In genomic region chr18:75305984-75306383, GRCh38 we compare ENCODE assay signal across 26 cellular contexts.
"Had no signal": no experiment of that assay in that cellular context is flagged by ENCODE, and none has a peak within 500 bp of the region (broad histone marks: within the 10 kb centered on the region; RNA-seq: fewer than 3 reads in every experiment).

No MANE protein-coding gene starts in this region.

- H3K4me3 ChIP-seq: coronary artery, dorsolateral prefrontal cortex, esophagus squamous epithelium, gastroesophageal sphincter, heart right ventricle, left ventricle myocardium inferior, lower lobe of right lung, mucosa of descending colon had no signal

- ATAC-seq: gastroesophageal sphincter, heart right ventricle, left colon, left lobe of liver, lower lobe of right lung, mucosa of descending colon had no signal

- H3K27me3 ChIP-seq: dorsolateral prefrontal cortex, esophagus squamous epithelium, gastroesophageal sphincter, heart right ventricle had no signal

- H3K27ac ChIP-seq: coronary artery, dorsolateral prefrontal cortex, esophagus squamous epithelium, gastroesophageal sphincter, heart right ventricle, left ventricle myocardium inferior, lower lobe of right lung had no signal

- H3K9me3 ChIP-seq: lower lobe of right lung, mucosa of descending colon had no signal

- H3K36me3 ChIP-seq: esophagus squamous epithelium, gastroesophageal sphincter, heart right ventricle, left ventricle myocardium inferior, lower lobe of right lung had no signal

- H3K4me1 ChIP-seq: esophagus squamous epithelium, gastroesophageal sphincter, heart right ventricle, left ventricle myocardium inferior, lower lobe of right lung had no signal

- DNase-seq: dermis blood vessel endothelial cell; dorsolateral prefrontal cortex; effector CD4-positive, alpha-beta T cell; effector memory CD4-positive, alpha-beta T cell; esophagus squamous epithelium; foreskin fibroblast; glutamatergic neuron; head of caudate nucleus; heart right ventricle; hippocampal formation; immature natural killer cell; islet precursor cell; kidney; kidney glomerular epithelial cell; left colon; left ventricle myocardium inferior; lower lobe of right lung; mesenchymal stem cell; mucosa of descending colon; naive B cell had no signal

- FAIRE-seq: colon, endothelial cell of umbilical vein, frontal cortex, kidney had no signal
